In genomic region chr14:69648480-69649414, GRCh38 we compare ENCODE assay signal across 8 cellular contexts. TPM values are rescaled to one million over a fixed set of nuclear protein-coding genes. Genes with fewer than 3 reads are reported as not detected.
DNase-seq lines count a peak whose midpoint lies in the region; ATAC-seq, FAIRE-seq and TF ChIP-seq lines count a peak whose summit lies in the region.

No MANE protein-coding gene starts in this region.

- peaks cover 85% of the 10 kb centered on the region for H3K79me2 ChIP-seq in osteoblast (ENCODE audit: insufficient read depth, low read length)

- H3K27me3 ChIP-seq in CD4-positive, CD25-positive, alpha-beta regulatory T cell (ENCODE audit: control insufficient read depth, insufficient read depth, low read length) = no peaks in the 10 kb centered on the region
- H3K27me3 ChIP-seq in endodermal cell (ENCODE audit: control insufficient read depth, insufficient read depth, low read length, poor library complexity, severe bottlenecking) (no peaks in the 10 kb centered on the region), osteoblast (ENCODE audit: insufficient read depth, low read length) (no peaks in the 10 kb centered on the region)

- H3K27ac Mint-ChIP-seq in CD4-positive, CD25-positive, alpha-beta regulatory T cell = peak overlapping the region; percentile 9 to 90 (median 62)
- peak overlapping the region; percentile 5 for H3K27ac Mint-ChIP-seq in endodermal cell

- no peak for DNase-seq in CD4-positive, CD25-positive, alpha-beta regulatory T cell
- DNase-seq in NCI-H526 (lab: John Stamatoyannopoulos, UW) (peak; percentile 63 to 76), endodermal cell (no peak), osteoblast (ENCODE audit: insufficient read length, low spot score, missing footprints) (peak; percentile 72), HK-2 (ENCODE audit: unreplicated experiment) (no peak), cerebellar cortex (ENCODE audit: low spot score) (no peak), frontal cortex (ENCODE audit: low spot score in 2 of 2) (no peak)

- H3K27ac ChIP-seq in CD4-positive, CD25-positive, alpha-beta regulatory T cell (ENCODE audit: insufficient read depth, low read length, poor library complexity, severe bottlenecking) = no peak overlapping the region
- H3K27ac ChIP-seq in endodermal cell (ENCODE audit: low read depth, low read length) (no peak overlapping the region), osteoblast (ENCODE audit: low read depth, low read length) (peak overlapping the region; percentile 79)

- peaks cover 67% of the 10 kb centered on the region for H3K4me1 ChIP-seq in CD4-positive, CD25-positive, alpha-beta regulatory T cell (ENCODE audit: control insufficient read depth, insufficient read depth, low read length, poor library complexity, severe bottlenecking)
- H3K4me1 ChIP-seq in endodermal cell (ENCODE audit: control insufficient read depth, insufficient read depth, low read length) (peaks cover 17% of the 10 kb centered on the region), osteoblast (ENCODE audit: insufficient read depth, low read length) (peaks cover 46% of the 10 kb centered on the region)

- TF ChIP-seq CTCF in endodermal cell (conservative IDR thresholded peaks at IDR 0.05) (no peak), osteoblast (IDR thresholded peaks at IDR 0.05; ENCODE audit: extremely low read depth, low read depth, low read length) (no peak)

- H3K4me1 Mint-ChIP-seq in CD4-positive, CD25-positive, alpha-beta regulatory T cell = peaks cover 54 to 93% (median 81%) of the 10 kb centered on the region in 4 donors
- H3K4me1 Mint-ChIP-seq in endodermal cell = peaks cover 51% of the 10 kb centered on the region

- 92 to 94% methylated on average over 4 to 5 of the region's 5 CpGs for WGBS in endodermal cell (ENCODE audit: insufficient coverage in 1 of 2, insufficient read length in 1 of 2), 2 experiments

- no peaks in the 10 kb centered on the region for H3K9me3 ChIP-seq in CD4-positive, CD25-positive, alpha-beta regulatory T cell (ENCODE audit: control insufficient read depth in 2 of 2, low read length in 2 of 2)
- H3K9me3 ChIP-seq in endodermal cell (ENCODE audit: control insufficient read depth, low read length) (no peaks in the 10 kb centered on the region), osteoblast (ENCODE audit: low read depth, low read length) (no peaks in the 10 kb centered on the region)

- no peak overlapping the region for H3K9ac ChIP-seq in endodermal cell (ENCODE audit: extremely low read depth, low read length, poor library complexity, severe bottlenecking)

- H3K27me3 Mint-ChIP-seq in CD4-positive, CD25-positive, alpha-beta regulatory T cell = no peaks in the 10 kb centered on the region
- no peaks in the 10 kb centered on the region for H3K27me3 Mint-ChIP-seq in endodermal cell (ENCODE audit: insufficient read depth)

- H3K4me2 ChIP-seq in osteoblast (ENCODE audit: insufficient read depth, low read length) = peak overlapping the region; percentile 68

- ATAC-seq in CD4-positive, CD25-positive, alpha-beta regulatory T cell (ENCODE audit: low read depth in 2 of 2) = no peak
- peak; percentile 65 for ATAC-seq in GM19467 (IDR thresholded peaks at IDR 0.05; ENCODE audit: unreplicated experiment)

- H3K4me3 ChIP-seq in CD4-positive, CD25-positive, alpha-beta regulatory T cell (ENCODE audit: low read depth, low read length) = peak overlapping the region; percentile 13
- H3K4me3 ChIP-seq in endodermal cell (ENCODE audit: low read length) = no peak overlapping the region
- no peak overlapping the region for H3K4me3 ChIP-seq in osteoblast (ENCODE audit: insufficient read depth, low read length)

- no peaks in the 10 kb centered on the region for H3K36me3 ChIP-seq in CD4-positive, CD25-positive, alpha-beta regulatory T cell (ENCODE audit: control insufficient read depth, insufficient read depth, low read length)
- H3K36me3 ChIP-seq in endodermal cell (ENCODE audit: control insufficient read depth, insufficient read depth, low read length) = no peaks in the 10 kb centered on the region
- H3K36me3 ChIP-seq in osteoblast (ENCODE audit: insufficient read depth, low read length) = no peaks in the 10 kb centered on the region

- no peaks in the 10 kb centered on the region for H3K9me3 Mint-ChIP-seq in CD4-positive, CD25-positive, alpha-beta regulatory T cell
- H3K9me3 Mint-ChIP-seq in endodermal cell = no peaks in the 10 kb centered on the region

- peaks cover 9% of the 10 kb centered on the region for H3K36me3 Mint-ChIP-seq in CD4-positive, CD25-positive, alpha-beta regulatory T cell
- no peaks in the 10 kb centered on the region for H3K36me3 Mint-ChIP-seq in endodermal cell (ENCODE audit: low read depth)

- no peak overlapping the region for H2AFZ ChIP-seq in osteoblast (ENCODE audit: low read length)

- no peak for FAIRE-seq in frontal cortex (lab: Jason Lieb, UNC)

- H4K20me1 ChIP-seq in osteoblast (ENCODE audit: insufficient read depth, low read length) = peaks cover 55% of the 10 kb centered on the region

- peak overlapping the region in 2 of 4 donors; percentile 22 to 30 for H3K4me3 Mint-ChIP-seq in CD4-positive, CD25-positive, alpha-beta regulatory T cell
- no peak overlapping the region for H3K4me3 Mint-ChIP-seq in endodermal cell

RNA-seq across cellular contexts. Expression of gene SUSD6, which starts 37.4 kb away (rescaled TPM):
- 101 TPM for total RNA-seq in CD4-positive, CD25-positive, alpha-beta regulatory T cell
- polyA plus RNA-seq in CD4-positive, CD25-positive, alpha-beta regulatory T cell = 10 to 100 TPM in 1 of 4 donors, 1 to 10 TPM in 3; 7.7 to 15.2 (median 9.0) TPM
- total RNA-seq in endodermal cell (1 to 10 TPM; 5.7 to 5.9 TPM), osteoblast (17.1 and 17.7 TPM in 2 replicates), frontal cortex (4.9 TPM)
- polyA plus RNA-seq in endodermal cell (2013, experiment 1 of 2) = 10.2 TPM
- 8.1 TPM for polyA plus RNA-seq in endodermal cell (2013, experiment 2 of 2)

Comparison
In these comparisons a context has a peak if more than half of its experiments do, and no peak if none do; other contexts are left out.
1. DNase-seq: peak in NCI-H526 (2 of 2) and osteoblast (single experiment); none in CD4-positive, CD25-positive, alpha-beta regulatory T cell (0 of 3), endodermal cell (single experiment), HK-2 (single experiment), cerebellar cortex (single experiment) and frontal cortex (0 of 2).